Comparison of ENCODE assay signal across 8 cellular contexts in the genomic region with DNA sequence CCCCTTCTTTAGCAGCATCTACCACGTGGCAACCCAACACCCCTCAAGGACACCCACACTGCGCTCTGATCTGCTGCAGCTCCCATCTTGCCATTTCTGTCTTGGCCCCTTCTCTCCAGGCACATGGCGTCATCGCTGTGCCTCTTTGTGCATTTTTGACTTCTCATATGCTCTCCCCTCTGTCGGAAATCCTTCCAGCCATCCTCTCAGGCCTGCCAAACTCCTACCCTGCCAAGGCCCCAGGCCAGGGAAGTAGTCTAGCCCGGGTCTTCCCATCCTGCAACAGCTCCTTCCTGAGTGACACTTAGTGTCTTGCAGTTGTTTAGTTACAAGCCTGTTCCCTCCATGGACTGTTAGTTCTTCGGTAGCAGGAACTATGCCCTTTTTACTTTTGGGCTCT. TPM values are rescaled to one million over a fixed set of nuclear protein-coding genes. Genes with fewer than 3 reads are reported as not detected.
"Had no signal": no experiment of that assay in that cellular context is flagged by ENCODE, and none has a peak within 500 bp of the region (broad histone marks: within the 10 kb centered on the region; RNA-seq: fewer than 3 reads in every experiment).

No MANE protein-coding gene starts in this region.

- ATAC-seq: GM23338, K562 had no signal

- H3K4me3 Mint-ChIP-seq: GM23338, H9 had no signal

- H3K4me3 ChIP-seq: GM23338, K562 had no signal

- H2AFZ ChIP-seq: GM23338 had no signal

- H3K9me3 Mint-ChIP-seq: GM23338, H9 had no signal

- DNase-seq: H9, HCEC 1CT, IMR-90, KG1 had no signal

- H3K27ac Mint-ChIP-seq: GM23338, H9 had no signal

- H3K4me2 ChIP-seq: GM23338 had no signal

RNA-seq across cellular contexts. Expression of a gene that starts 34.0 kb away (rescaled TPM):
- total RNA-seq: GM23338, H1, H9, HT-29, IMR-90, K562 had no signal
